25 cellular contexts compared by ENCODE assay signal in the genomic region with DNA sequence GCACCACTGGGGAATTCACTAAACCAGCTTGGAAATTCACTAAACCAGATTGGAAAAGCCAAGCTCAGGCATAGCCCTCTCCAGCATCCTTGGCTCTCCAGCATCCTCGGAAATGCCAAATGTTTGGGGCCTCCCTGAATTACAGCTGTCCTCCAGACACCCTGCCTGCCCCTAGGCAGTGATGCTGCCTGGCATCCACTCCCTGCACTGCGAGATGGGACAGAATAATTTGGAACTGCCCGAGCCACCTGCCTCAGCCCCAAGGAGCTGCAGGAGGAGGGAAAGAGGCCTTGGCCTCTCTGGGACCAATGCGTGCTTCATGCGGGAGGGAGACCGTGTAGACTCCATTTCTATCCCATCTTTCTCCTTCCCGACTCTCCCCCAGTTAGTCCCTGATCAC.
"Had no signal": no experiment of that assay in that cellular context is flagged by ENCODE, and none has a peak within 500 bp of the region (broad histone marks: within the 10 kb centered on the region; RNA-seq: fewer than 3 reads in every experiment).

No MANE protein-coding gene starts in this region.

- H3K27ac ChIP-seq: colonic mucosa, neutrophil, skin epidermis, thoracic aorta, vagina had no signal

- H3K36me3 Mint-ChIP-seq: activated naive CD4-positive, alpha-beta T cell treated with anti-CD3 and anti-CD28 coated beads, Interleukin-2, amount 50 U/mL, for 72 hours had no signal

- H3K9me3 ChIP-seq: colonic mucosa, mucosa of descending colon, neutrophil, thoracic aorta, vagina had no signal

- H3K4me1 Mint-ChIP-seq: activated CD4-positive, alpha-beta T cell treated with anti-CD3 and anti-CD28 coated beads for 36 hours had no signal

- ATAC-seq: activated CD4-positive, alpha-beta T cell treated with anti-CD3 and anti-CD28 coated beads for 36 hours; activated naive CD4-positive, alpha-beta T cell treated with anti-CD3 and anti-CD28 coated beads, Interleukin-2, amount 50 U/mL, for 72 hours; activated T-cell treated with anti-CD3 and anti-CD28 coated beads, Interleukin-2, amount 50 U/mL, for 72 hours; mucosa of descending colon; sciatic nerve; stimulated activated effector memory CD8-positive, alpha-beta T cell treated with anti-CD3 and anti-CD28 coated beads, Interleukin-12 subunit alpha, Interleukin-12 subunit beta, amount 100 ng/mL, for 72 hours had no signal

- H3K4me3 ChIP-seq: colonic mucosa, lung, mucosa of descending colon, skin epidermis, thoracic aorta, vagina had no signal

- H3K4me1 ChIP-seq: colonic mucosa, vagina had no signal

- FAIRE-seq: frontal cortex, keratinocyte had no signal

- H3K9me3 Mint-ChIP-seq: activated B cell treated with CpG ODN at 0.5 μM for 24 hours; activated naive CD4-positive, alpha-beta T cell treated with anti-CD3 and anti-CD28 coated beads, Interleukin-2, amount 50 U/mL, for 72 hours; activated T-cell treated with anti-CD3 and anti-CD28 coated beads, Interleukin-2, amount 50 U/mL, for 72 hours; nephron; stimulated activated effector memory CD8-positive, alpha-beta T cell treated with anti-CD3 and anti-CD28 coated beads, Interleukin-12 subunit alpha, Interleukin-12 subunit beta, amount 100 ng/mL, for 72 hours; stimulated activated naive CD8-positive, alpha-beta T cell treated with anti-CD3 and anti-CD28 coated beads, Interleukin-15, Interleukin-2, amounts not matched to agents 100 ng/mL and 50 ng/mL, for 24 hours had no signal

- H3K27me3 ChIP-seq: colonic mucosa, neutrophil, vagina had no signal

- H3K27ac Mint-ChIP-seq: activated B cell treated with CpG ODN at 0.5 μM for 24 hours; activated CD4-positive, alpha-beta T cell treated with anti-CD3 and anti-CD28 coated beads for 36 hours; activated naive CD4-positive, alpha-beta T cell treated with anti-CD3 and anti-CD28 coated beads, Interleukin-2, amount 50 U/mL, for 72 hours; activated T-cell treated with anti-CD3 and anti-CD28 coated beads, Interleukin-2, amount 50 U/mL, for 72 hours; nephron; progenitor cell of endocrine pancreas; stimulated activated effector memory CD8-positive, alpha-beta T cell treated with anti-CD3 and anti-CD28 coated beads, Interleukin-12 subunit alpha, Interleukin-12 subunit beta, amount 100 ng/mL, for 72 hours; stimulated activated naive CD8-positive, alpha-beta T cell treated with anti-CD3 and anti-CD28 coated beads, Interleukin-15, Interleukin-2, amounts not matched to agents 100 ng/mL and 50 ng/mL, for 24 hours had no signal

- H3K36me3 ChIP-seq: colonic mucosa, neutrophil, thoracic aorta, vagina had no signal

- DNase-seq: activated B cell treated with CpG ODN at 0.5 μM for 24 hours; activated CD4-positive, alpha-beta T cell treated with anti-CD3 and anti-CD28 coated beads for 36 hours; activated CD4-positive, alpha-beta T cell treated with anti-CD3 and anti-CD28 coated beads, Interleukin-2, amount 50 U/mL, for 4 hours; activated naive CD4-positive, alpha-beta T cell; activated T-cell treated with anti-CD3 and anti-CD28 coated beads for 4 hours; activated T-cell treated with anti-CD3 and anti-CD28 coated beads, Interleukin-2, amount 50 U/mL, for 72 hours; colonic mucosa; effector memory CD4-positive, alpha-beta T cell; hippocampal formation; mucosa of descending colon; stimulated activated CD4-positive, alpha-beta T cell treated with anti-CD3 and anti-CD28 coated beads, Interleukin-4, amount 100 ng/mL, for 24 hours; T-helper 2 cell had no signal

- H3K4me3 Mint-ChIP-seq: activated B cell treated with CpG ODN at 0.5 μM for 24 hours; activated CD4-positive, alpha-beta T cell treated with anti-CD3 and anti-CD28 coated beads for 36 hours; activated T-cell treated with anti-CD3 and anti-CD28 coated beads, Interleukin-2, amount 50 U/mL, for 72 hours; nephron; stimulated activated effector memory CD8-positive, alpha-beta T cell treated with anti-CD3 and anti-CD28 coated beads, Interleukin-12 subunit alpha, Interleukin-12 subunit beta, amount 100 ng/mL, for 72 hours; stimulated activated naive CD8-positive, alpha-beta T cell treated with anti-CD3 and anti-CD28 coated beads, Interleukin-15, Interleukin-2, amounts not matched to agents 100 ng/mL and 50 ng/mL, for 24 hours had no signal
